ENCODE assay signal across 8 cellular contexts in the genomic region with DNA sequence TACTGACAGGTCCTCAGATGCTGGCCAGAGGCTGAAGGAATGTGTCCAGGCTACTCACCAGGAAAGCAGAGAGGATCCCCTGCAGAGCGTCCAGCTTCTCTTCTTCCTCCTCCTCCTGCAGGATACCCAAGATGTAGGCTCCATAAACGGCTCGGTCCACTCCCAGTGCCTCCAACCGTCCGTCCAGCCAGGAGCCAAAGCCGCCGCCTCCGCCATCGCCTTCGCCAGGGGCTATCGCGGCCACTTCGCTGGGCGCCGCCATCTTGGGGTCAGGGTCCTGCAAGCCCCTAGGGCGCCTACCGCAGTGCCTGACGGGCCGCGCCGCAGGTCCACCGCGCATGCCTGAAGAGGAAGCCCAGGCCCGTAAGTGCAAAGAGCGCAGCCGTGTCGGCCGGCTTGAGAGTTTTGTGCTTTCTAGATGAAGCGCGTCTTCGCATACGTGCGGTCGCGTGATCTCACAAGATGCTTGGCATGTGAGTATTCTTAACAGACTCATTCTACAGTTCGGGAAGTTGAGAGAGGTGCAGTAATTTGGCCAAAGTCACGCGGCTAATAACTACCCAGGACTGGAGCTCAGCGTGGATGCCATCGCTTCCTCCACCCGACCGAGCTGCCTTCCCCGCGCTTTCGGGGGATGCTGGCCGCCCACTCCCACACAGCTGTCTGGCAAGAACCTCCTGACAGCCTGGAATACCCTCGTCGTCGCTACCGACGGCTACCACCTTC. TPM values are rescaled to one million over a fixed set of nuclear protein-coding genes. Genes with fewer than 3 reads are reported as not detected.
DNase-seq lines count a peak whose midpoint lies in the region; ATAC-seq and TF ChIP-seq lines count a peak whose summit lies in the region.

Gene CCDC43, minus strand, starts transcription at position 285 of the 726 bp plus-strand sequence. Its CDS starts 23 bp downstream, at position 262.

- H3K9me2 ChIP-seq in OCI-LY1 (ENCODE audit: low read depth, low read length): no peaks in the 10 kb centered on the region

- peak within 1 kb of the TSS; percentile 88 for H3K4me2 ChIP-seq in OCI-LY1 (ENCODE audit: low read length)

- H3K4me3 Mint-ChIP-seq in CD8-positive, alpha-beta T cell: peak within 1 kb of the TSS; percentile 98
- H3K4me3 Mint-ChIP-seq in endothelial cell (ENCODE audit: unreplicated experiment): peak within 1 kb of the TSS; percentile 97

- H3K4me3 ChIP-seq in CD8-positive, alpha-beta T cell (ENCODE audit: low read depth, low read length): peak within 1 kb of the TSS; percentile 71
- H3K4me3 ChIP-seq in HUES6 (ENCODE audit: low read depth, low read length) (peak within 1 kb of the TSS; percentile 97), OCI-LY1 (ENCODE audit: low read depth, low read length, poor library complexity, severe bottlenecking) (peak within 1 kb of the TSS; percentile 97)

- H3K9me3 ChIP-seq in CD8-positive, alpha-beta T cell (ENCODE audit: low read length): no peaks in the 10 kb centered on the region
- no peaks in the 10 kb centered on the region for H3K9me3 ChIP-seq in HUES6 (ENCODE audit: control insufficient read depth, insufficient read depth, low read depth, low read length)
- H3K9me3 ChIP-seq in OCI-LY1 (ENCODE audit: low read length): no peaks in the 10 kb centered on the region

- H3K27ac Mint-ChIP-seq in CD8-positive, alpha-beta T cell: peak within 1 kb of the TSS; percentile 96
- peak within 1 kb of the TSS; percentile 80 for H3K27ac Mint-ChIP-seq in endothelial cell (ENCODE audit: unreplicated experiment)

- peaks cover 17% of the 10 kb centered on the region for H3K79me2 ChIP-seq in OCI-LY1 (ENCODE audit: insufficient read depth, low read length)

- no peaks in the 10 kb centered on the region for H3K27me3 ChIP-seq in CD8-positive, alpha-beta T cell (ENCODE audit: insufficient read depth, low read length)
- H3K27me3 ChIP-seq in HUES6 (ENCODE audit: control insufficient read depth, insufficient read depth, low read length) (no peaks in the 10 kb centered on the region), OCI-LY1 (ENCODE audit: insufficient read depth, low read length) (no peaks in the 10 kb centered on the region)

- H3F3A ChIP-seq in OCI-LY1 (ENCODE audit: insufficient read depth, low read length): no peaks in the 10 kb centered on the region

- peak; percentile 99 for ATAC-seq in CD8-positive, alpha-beta T cell
- peak; percentile 52 for ATAC-seq in GM21367 (IDR thresholded peaks at IDR 0.05; ENCODE audit: unreplicated experiment)

- H3K36me3 ChIP-seq in CD8-positive, alpha-beta T cell (ENCODE audit: insufficient read depth, low read length): no peaks in the 10 kb centered on the region
- H3K36me3 ChIP-seq in HUES6 (ENCODE audit: control insufficient read depth, insufficient read depth, low read length) (0 out of 2 replicates have a peak, but pooled peaks cover 3% of the 10 kb centered on the region), OCI-LY1 (ENCODE audit: insufficient read depth, low read length) (peaks cover 12% of the 10 kb centered on the region; the same call in 1 of the 2 replicates)

- CTCF ChIA-PET in CD8-positive, alpha-beta T cell (lab: Charles Lee): interaction anchor here (0.7 kb wide), 1 partner anchor 15 kb away, joined by 3 read pairs; no protein-coding TSS in a partner anchor

- peaks cover 38% of the 10 kb centered on the region for H3K4me1 Mint-ChIP-seq in CD8-positive, alpha-beta T cell (ENCODE audit: low read depth)
- peaks cover 14% of the 10 kb centered on the region for H3K4me1 Mint-ChIP-seq in endothelial cell (ENCODE audit: unreplicated experiment)

- intact Hi-C loops in CD8-positive, alpha-beta T cell (cut with DNase I, micrococcal nuclease): loop anchor here (1.0 to 5.0 kb wide), 3 partner anchors 19 to 210 kb away; partner anchors contain the start of genes DBF4B (in 2 of the 2) and EFTUD2 (in 2 of the 2)

- peak; percentile 86 to 93 (median 91) for DNase-seq in CD8-positive, alpha-beta T cell
- DNase-seq in activated CD8-positive, alpha-beta memory T cell treated with anti-CD3 and anti-CD28 coated beads, Interleukin-2, amount 50 U/mL, for 24 hours (ENCODE audit: extremely low read depth): peak; percentile 81
- peak; percentile 95 for DNase-seq in endothelial cell (ENCODE audit: low spot score)
- DNase-seq in midbrain (lab: John Stamatoyannopoulos, UW): peak; percentile 87
- DNase-seq in stimulated activated CD8-positive, alpha-beta memory T cell treated with anti-CD3 and anti-CD28 coated beads, Interleukin-15, amount 100 ng/mL, for 48 hours (ENCODE audit: low read depth in 2 of 2): peak; percentile 86 to 87

- H4K20me1 ChIP-seq in OCI-LY1 (ENCODE audit: insufficient read depth, low read length): no peaks in the 10 kb centered on the region

- H3K9ac ChIP-seq in HUES6 (ENCODE audit: low read length) (peak within 1 kb of the TSS; percentile 96), OCI-LY1 (ENCODE audit: low read length) (peak within 1 kb of the TSS; percentile 97)

- peaks cover 35% of the 10 kb centered on the region for H3K36me3 Mint-ChIP-seq in CD8-positive, alpha-beta T cell
- peaks cover 5% of the 10 kb centered on the region for H3K36me3 Mint-ChIP-seq in endothelial cell (ENCODE audit: low read depth, unreplicated experiment)

- 0 out of 2 replicates have a peak within 1 kb of the TSS, but pooled peaks have one; percentile 8 for H2AFZ ChIP-seq in OCI-LY1 (ENCODE audit: low read length)

- TF ChIP-seq CTCF in CD8-positive, alpha-beta T cell (IDR thresholded peaks at IDR 0.05): no peak
- TF ChIP-seq CTCF in OCI-LY1 (IDR thresholded peaks at IDR 0.05; ENCODE audit: low read length) (no peak), endothelial cell (IDR thresholded peaks at IDR 0.05; ENCODE audit: unreplicated experiment) (no peak)

- H3K4me1 ChIP-seq in CD8-positive, alpha-beta T cell (ENCODE audit: insufficient read depth, low read length): peaks cover 16% of the 10 kb centered on the region
- H3K4me1 ChIP-seq in HUES6 (ENCODE audit: control insufficient read depth, insufficient read depth, low read length) (peaks cover 6% of the 10 kb centered on the region), OCI-LY1 (ENCODE audit: insufficient read depth, low read length, severe bottlenecking) (peaks cover 20% of the 10 kb centered on the region)

- peak within 1 kb of the TSS; percentile 81 for H3K27ac ChIP-seq in CD8-positive, alpha-beta T cell (ENCODE audit: low read depth, low read length)
- H3K27ac ChIP-seq in HUES6 (ENCODE audit: low read depth, low read length) (peak within 1 kb of the TSS; percentile 70), OCI-LY1 (ENCODE audit: low read depth, low read length, poor library complexity, severe bottlenecking) (peak within 1 kb of the TSS; percentile 64)

- H3K27me3 Mint-ChIP-seq in CD8-positive, alpha-beta T cell (ENCODE audit: low read depth): no peaks in the 10 kb centered on the region
- H3K27me3 Mint-ChIP-seq in endothelial cell (ENCODE audit: unreplicated experiment): peaks cover 3% of the 10 kb centered on the region

- POLR2A ChIA-PET in CD8-positive, alpha-beta T cell (lab: Charles Lee): interaction anchor here (0.8 to 3.7 kb wide), 4 partner anchors 18 to 210 kb away, joined by 3 to 25 read pairs (median 4); partner anchors contain the start of genes DBF4B and EFTUD2

- no peaks in the 10 kb centered on the region for H3K9me3 Mint-ChIP-seq in CD8-positive, alpha-beta T cell
- H3K9me3 Mint-ChIP-seq in endothelial cell (ENCODE audit: unreplicated experiment): no peaks in the 10 kb centered on the region

RNA-seq across cellular contexts. Expression of gene CCDC43, which starts in this region (rescaled TPM):
- total RNA-seq in CD8-positive, alpha-beta T cell: 10 to 100 TPM; 39.1 TPM
- 26.1 TPM for total RNA-seq in endothelial cell (ENCODE audit: unreplicated experiment)

Comparison
In these comparisons a context has a peak if more than half of its experiments do, and no peak if none do; other contexts are left out.
1. Peak in every context shown above with its lines: DNase-seq, ATAC-seq, H3K4me3 ChIP-seq and H3K27ac ChIP-seq.